In genomic region chr7:20407585-20408466, GRCh38 we compare ENCODE assay signal across 9 cellular contexts.
DNase-seq lines count a peak whose midpoint lies in the region.
"Had no signal": no experiment of that assay in that cellular context is flagged by ENCODE, and none has a peak within 500 bp of the region (broad histone marks: within the 10 kb centered on the region; RNA-seq: fewer than 3 reads in every experiment).

No MANE protein-coding gene starts in this region.

- no peaks in the 10 kb centered on the region for H3K79me2 ChIP-seq in ACC112 (ENCODE audit: control insufficient read depth, insufficient read depth, low read length, unreplicated experiment)

- peak; percentile 86 for DNase-seq in NCI-H1092 (lab: John Stamatoyannopoulos, UW)
- DNase-seq in amniotic epithelial cell (ENCODE audit: low read depth): peak; percentile 83
- peak; percentile 69 for DNase-seq in kidney tubule cell (ENCODE audit: low spot score)
- no peak for DNase-seq in C1 segment of cervical spinal cord (lab: John Stamatoyannopoulos, UW)
- DNase-seq in activated CD4-positive, alpha-beta T cell treated with anti-CD3 and anti-CD28 coated beads, Interleukin-2, amount 10 ng/mL, durations not matched to agents 7 days and 5 days: no peak
- no peak for DNase-seq in stimulated activated naive CD4-positive, alpha-beta T cell (lab: John Stamatoyannopoulos, UW)
- DNase-seq in SK-N-DZ (ENCODE audit: low spot score): no peak

- H3K4me1 ChIP-seq in ACC112 (ENCODE audit: control insufficient read depth, insufficient read depth, low read length, unreplicated experiment): peaks cover 26% of the 10 kb centered on the region

- H3K27ac ChIP-seq in ACC112 (ENCODE audit: low read depth, low read length): peak overlapping the region; percentile 51
- H3K27ac ChIP-seq: C4-2B had no signal

- no peaks in the 10 kb centered on the region for H3K27me3 ChIP-seq in ACC112 (ENCODE audit: insufficient read depth, low read length)

- no peaks in the 10 kb centered on the region for H3K9me3 Mint-ChIP-seq in activated CD4-positive, alpha-beta T cell treated with anti-CD3 and anti-CD28 coated beads, Interleukin-2, amount 10 ng/mL, durations not matched to agents 7 days and 5 days

- no peak overlapping the region for H3K4me3 Mint-ChIP-seq in activated CD4-positive, alpha-beta T cell treated with anti-CD3 and anti-CD28 coated beads, Interleukin-2, amount 10 ng/mL, durations not matched to agents 7 days and 5 days

- no peak overlapping the region for H2AFZ ChIP-seq in ACC112 (ENCODE audit: low read length, unreplicated experiment)

- no peak overlapping the region for H3K27ac Mint-ChIP-seq in activated CD4-positive, alpha-beta T cell treated with anti-CD3 and anti-CD28 coated beads, Interleukin-2, amount 10 ng/mL, durations not matched to agents 7 days and 5 days

- POLR2A ChIA-PET in activated CD4-positive, alpha-beta T cell treated with anti-CD3 and anti-CD28 coated beads, Interleukin-2, amount 10 ng/mL, durations not matched to agents 7 days and 5 days (lab: Charles Lee): no interaction called here

- CTCF ChIA-PET in activated CD4-positive, alpha-beta T cell treated with anti-CD3 and anti-CD28 coated beads, Interleukin-2, amount 10 ng/mL, durations not matched to agents 7 days and 5 days (lab: Charles Lee): interaction anchor here (2.1 kb wide), 1 partner anchor 10 kb away, joined by 4 read pairs; no protein-coding TSS in a partner anchor

- no peaks in the 10 kb centered on the region for H3K27me3 Mint-ChIP-seq in activated CD4-positive, alpha-beta T cell treated with anti-CD3 and anti-CD28 coated beads, Interleukin-2, amount 10 ng/mL, durations not matched to agents 7 days and 5 days

- H3K4me3 ChIP-seq in ACC112 (ENCODE audit: low read depth, low read length): no peak overlapping the region

- no peaks in the 10 kb centered on the region for H3K36me3 Mint-ChIP-seq in activated CD4-positive, alpha-beta T cell treated with anti-CD3 and anti-CD28 coated beads, Interleukin-2, amount 10 ng/mL, durations not matched to agents 7 days and 5 days (ENCODE audit: low read depth)

- no peaks in the 10 kb centered on the region for H3K4me1 Mint-ChIP-seq in activated CD4-positive, alpha-beta T cell treated with anti-CD3 and anti-CD28 coated beads, Interleukin-2, amount 10 ng/mL, durations not matched to agents 7 days and 5 days

- H3K36me3 ChIP-seq in ACC112 (ENCODE audit: insufficient read depth, low read length): no peaks in the 10 kb centered on the region

Comparison
In these comparisons a context has a peak if more than half of its experiments do, and no peak if none do; other contexts are left out.
1. DNase-seq: peak in NCI-H1092 (single experiment), amniotic epithelial cell (single experiment) and kidney tubule cell (single experiment); none in C1 segment of cervical spinal cord (0 of 14), activated CD4-positive, alpha-beta T cell treated with anti-CD3 and anti-CD28 coated beads, Interleukin-2, amount 10 ng/mL, durations not matched to agents 7 days and 5 days (single experiment), stimulated activated naive CD4-positive, alpha-beta T cell (0 of 6) and SK-N-DZ (single experiment).